In genomic region chr15:88982304-88982945, GRCh38 we compare ENCODE assay signal across 7 cellular contexts.
DNase-seq lines count a peak whose midpoint lies in the region; ATAC-seq, FAIRE-seq and TF ChIP-seq lines count a peak whose summit lies in the region.

No MANE protein-coding gene starts in this region.

- TF ChIP-seq POLR2A in adrenal gland (IDR thresholded peaks at IDR 0.05) (no peak), H54 (IDR thresholded peaks at IDR 0.05; ENCODE audit: low read depth, low read length) (no peak)

- H2BK12ac ChIP-seq in neuronal stem cell (ENCODE audit: low read length) = no peak overlapping the region

- no peak overlapping the region for H2BK5ac ChIP-seq in neuronal stem cell (ENCODE audit: low read length)

- no peak overlapping the region for H3K14ac ChIP-seq in neuronal stem cell (ENCODE audit: low read length)

- ATAC-seq in HG03060 (IDR thresholded peaks at IDR 0.05; ENCODE audit: low read depth, unreplicated experiment) = peak; percentile 95
- no peak for ATAC-seq in activated T-helper 17 cell treated with anti-CD3 and anti-CD28 coated beads, Interleukin-2, amount 50 U/mL, for 72 hours (replicated peaks)

- H3K4me3 ChIP-seq in adrenal gland (no peak overlapping the region), neuronal stem cell (ENCODE audit: low read length in 2 of 2) (no peak overlapping the region)

- H3K27ac Mint-ChIP-seq in activated T-helper 17 cell treated with anti-CD3 and anti-CD28 coated beads, Interleukin-2, amount 50 U/mL, for 72 hours = no peak overlapping the region

- no peaks in the 10 kb centered on the region for H3K36me3 ChIP-seq in adrenal gland (replicated peaks in 1 of 2)
- no peaks in the 10 kb centered on the region for H3K36me3 ChIP-seq in neuronal stem cell (replicated peaks in 1 of 2; ENCODE audit: control insufficient read depth in 2 of 2, insufficient read depth in 2 of 2, low read length in 2 of 2)

- H3K4me1 Mint-ChIP-seq in activated T-helper 17 cell treated with anti-CD3 and anti-CD28 coated beads, Interleukin-2, amount 50 U/mL, for 72 hours = no peaks in the 10 kb centered on the region

- FAIRE-seq in GM19239 (lab: Jason Lieb, UNC) (peak; percentile 83), H54 (lab: Jason Lieb, UNC) (no peak)

- no peak overlapping the region for H3K4me2 ChIP-seq in neuronal stem cell (ENCODE audit: insufficient read depth, low read length, poor library complexity, severe bottlenecking)

- H3K79me1 ChIP-seq in neuronal stem cell (ENCODE audit: low read depth, low read length) = no peaks in the 10 kb centered on the region

- H2AFZ ChIP-seq in neuronal stem cell (ENCODE audit: low read length) = no peak overlapping the region

- DNase-seq in GM19239 (ENCODE audit: insufficient read length, low spot score) (no peak), adrenal gland (peak; percentile 82 to 94 (median 90)), neuronal stem cell (ENCODE audit: low spot score) (no peak), H54 (ENCODE audit: insufficient read length, low spot score) (no peak)
- DNase-seq in activated effector memory CD4-positive, alpha-beta T cell treated with anti-CD3 and anti-CD28 coated beads, Interleukin-2, amount 50 U/mL, for 16 hours = no peak

- H3K4ac ChIP-seq in neuronal stem cell (ENCODE audit: low read length) = no peak overlapping the region

- H3K4me1 ChIP-seq in adrenal gland (replicated peaks in 1 of 2) (peaks cover 0 to 13% of the 10 kb centered on the region in 2 donors), neuronal stem cell (ENCODE audit: control insufficient read depth in 2 of 2, insufficient read depth in 1 of 2, low read depth in 1 of 2, low read length in 2 of 2) (peaks cover 0 to 8% of the 10 kb centered on the region in 2 donors)

- no peak overlapping the region for H2BK15ac ChIP-seq in neuronal stem cell (ENCODE audit: low read length)

- peak overlapping the region; percentile 82 for H2BK120ac ChIP-seq in neuronal stem cell (ENCODE audit: low read depth, low read length)

- no peak for TF ChIP-seq CTCF in adrenal gland (IDR thresholded peaks at IDR 0.05)

- no peaks in the 10 kb centered on the region for H3K27me3 Mint-ChIP-seq in activated T-helper 17 cell treated with anti-CD3 and anti-CD28 coated beads, Interleukin-2, amount 50 U/mL, for 72 hours

- H3K27ac ChIP-seq in adrenal gland (peak overlapping the region in 2 of 5 donors; percentile 64 to 68), neuronal stem cell (replicated peaks; ENCODE audit: low read length) (no peak overlapping the region)

- no peaks in the 10 kb centered on the region for H3K27me3 ChIP-seq in adrenal gland
- peaks cover 0 to 5% (median 0%) of the 10 kb centered on the region in 3 experiments for H3K27me3 ChIP-seq in neuronal stem cell (ENCODE audit: control insufficient read depth in 3 of 3, insufficient read depth in 3 of 3, low read depth in 1 of 3, low read length in 3 of 3)

- H3K9me3 ChIP-seq in adrenal gland (replicated peaks in 1 of 3) (no peaks in the 10 kb centered on the region), neuronal stem cell (replicated peaks in 1 of 2; ENCODE audit: control insufficient read depth in 2 of 2, insufficient read depth in 1 of 2, low read depth in 1 of 2, low read length in 2 of 2) (no peaks in the 10 kb centered on the region)

- H4K8ac ChIP-seq in neuronal stem cell (ENCODE audit: low read depth, low read length) = no peak overlapping the region

- no peaks in the 10 kb centered on the region for H3K36me3 Mint-ChIP-seq in activated T-helper 17 cell treated with anti-CD3 and anti-CD28 coated beads, Interleukin-2, amount 50 U/mL, for 72 hours (ENCODE audit: low read depth)

- H3K23ac ChIP-seq in neuronal stem cell (ENCODE audit: low read depth, low read length, poor library complexity) = no peak overlapping the region

- intact Hi-C loops in adrenal gland (cut with DNase I) = no loop called here

- no peak overlapping the region for H2AK5ac ChIP-seq in neuronal stem cell (ENCODE audit: low read depth, low read length)

- H3K4me3 Mint-ChIP-seq in activated T-helper 17 cell treated with anti-CD3 and anti-CD28 coated beads, Interleukin-2, amount 50 U/mL, for 72 hours = no peak overlapping the region

- no peak overlapping the region for H4K91ac ChIP-seq in neuronal stem cell (ENCODE audit: low read depth, low read length, poor library complexity)

- no peak overlapping the region for H3K9ac ChIP-seq in neuronal stem cell (ENCODE audit: low read depth, low read length, poor library complexity)

- peak overlapping the region; percentile 53 for H3K18ac ChIP-seq in neuronal stem cell (ENCODE audit: low read length)

- no peaks in the 10 kb centered on the region for H3K9me3 Mint-ChIP-seq in activated T-helper 17 cell treated with anti-CD3 and anti-CD28 coated beads, Interleukin-2, amount 50 U/mL, for 72 hours

- 11 to 22% (median 11%) methylated on average over 4 to 7 of the region's 7 CpGs for WGBS in adrenal gland, 4 donors
- WGBS in neuronal stem cell (ENCODE audit: extremely low coverage in 2 of 2, insufficient read length in 2 of 2, insufficient replicate concordance in 1 of 2), 2 donors = no CpG with 5 or more reads among the region's 7 CpGs

Comparison
In these comparisons a context has a peak if more than half of its experiments do, and no peak if none do; other contexts are left out.
1. DNase-seq: peak in adrenal gland (7 of 7); none in GM19239 (single experiment), neuronal stem cell (single experiment), H54 (single experiment) and activated effector memory CD4-positive, alpha-beta T cell treated with anti-CD3 and anti-CD28 coated beads, Interleukin-2, amount 50 U/mL, for 16 hours (single experiment).